Comparison of ENCODE assay signal across 9 cellular contexts in the genomic region with DNA sequence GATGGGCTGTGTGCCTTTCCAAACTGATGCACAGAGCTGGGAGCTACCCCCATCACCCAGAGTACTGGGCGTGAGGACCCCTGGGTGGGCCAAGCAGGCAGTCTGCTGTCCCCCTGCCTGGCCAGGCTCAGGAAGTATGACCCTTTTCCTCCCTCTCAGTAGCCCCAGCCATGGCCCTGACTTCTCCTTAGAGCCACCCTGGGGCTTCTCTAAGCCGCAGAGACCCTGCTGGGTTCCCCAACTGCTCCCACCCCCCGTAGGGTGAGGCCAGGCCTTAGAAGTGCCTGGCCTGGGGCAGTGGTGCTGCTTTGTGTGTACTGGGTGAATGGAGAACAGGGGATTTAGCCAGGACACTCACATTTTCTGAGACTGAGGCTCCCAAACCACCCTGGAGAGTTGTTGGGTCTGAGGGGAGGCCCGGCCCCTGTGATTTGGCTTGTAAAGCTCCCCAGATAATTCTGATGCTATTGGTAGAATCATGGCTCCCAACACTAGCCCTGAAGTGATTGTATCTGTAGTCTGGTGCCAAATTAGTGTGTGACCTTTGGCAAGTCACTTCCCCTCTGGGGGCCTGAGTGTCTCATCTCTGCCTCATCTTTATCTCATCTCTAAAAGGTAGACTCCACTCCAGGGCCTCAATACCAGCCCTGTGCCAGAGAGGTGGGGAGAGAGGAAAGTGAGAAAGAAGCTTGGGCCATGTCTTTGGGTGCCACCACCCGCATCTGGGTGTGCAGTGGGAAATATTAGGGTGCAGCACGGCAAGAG.
DNase-seq lines count a peak whose midpoint lies in the region; ATAC-seq and TF ChIP-seq lines count a peak whose summit lies in the region.
"Had no signal": no experiment of that assay in that cellular context is flagged by ENCODE, and none has a peak within 500 bp of the region (broad histone marks: within the 10 kb centered on the region; RNA-seq: fewer than 3 reads in every experiment).

No MANE protein-coding gene starts in this region.

- TF ChIP-seq CTCF in thyroid gland (IDR thresholded peaks at IDR 0.05): no peak
- TF ChIP-seq CTCF in GM10266 (IDR thresholded peaks at IDR 0.05; ENCODE audit: control insufficient read depth, insufficient read depth, low read depth, missing control alignments): no peak

- peak; percentile 55 for DNase-seq in activated naive CD4-positive, alpha-beta T cell treated with anti-CD3 and anti-CD28 coated beads for 36 hours
- no peak for DNase-seq in activated naive CD4-positive, alpha-beta T cell treated with anti-CD3 and anti-CD28 coated beads, Interleukin-2, amount 50 U/mL, for 16 hours
- no peak for DNase-seq in activated naive CD8-positive, alpha-beta T cell treated with anti-CD3 and anti-CD28 coated beads for 36 hours
- no peak for DNase-seq in naive thymus-derived CD8-positive, alpha-beta T cell
- no peak for DNase-seq in thyroid gland
- no peak for DNase-seq in COLO668 (lab: John Stamatoyannopoulos, UW; ENCODE audit: unreplicated experiment)
- no peak for DNase-seq in GM10266 (ENCODE audit: extremely low spot score)
- DNase-seq: NCI-H1930 had no signal

- peaks cover 58% of the 10 kb centered on the region for H3K4me1 Mint-ChIP-seq in activated naive CD4-positive, alpha-beta T cell treated with anti-CD3 and anti-CD28 coated beads for 36 hours (ENCODE audit: low read depth)
- peaks cover 59% of the 10 kb centered on the region for H3K4me1 Mint-ChIP-seq in activated naive CD8-positive, alpha-beta T cell treated with anti-CD3 and anti-CD28 coated beads for 36 hours
- peaks cover 29 to 86% (median 37%) of the 10 kb centered on the region in 4 donors for H3K4me1 Mint-ChIP-seq in naive thymus-derived CD8-positive, alpha-beta T cell

- no peaks in the 10 kb centered on the region for H3K27me3 Mint-ChIP-seq in activated naive CD4-positive, alpha-beta T cell treated with anti-CD3 and anti-CD28 coated beads for 36 hours (ENCODE audit: low read depth)
- H3K27me3 Mint-ChIP-seq in activated naive CD8-positive, alpha-beta T cell treated with anti-CD3 and anti-CD28 coated beads for 36 hours: no peaks in the 10 kb centered on the region
- no peaks in the 10 kb centered on the region for H3K27me3 Mint-ChIP-seq in naive thymus-derived CD8-positive, alpha-beta T cell

- POLR2A ChIA-PET in naive thymus-derived CD8-positive, alpha-beta T cell (lab: Charles Lee): interaction anchor here (1.0 kb wide), 1 partner anchor 87 kb away, joined by 3 read pairs; no protein-coding TSS in a partner anchor

- no peaks in the 10 kb centered on the region for H3K36me3 ChIP-seq in thyroid gland

- peaks cover 11% of the 10 kb centered on the region for H3K36me3 Mint-ChIP-seq in activated naive CD4-positive, alpha-beta T cell treated with anti-CD3 and anti-CD28 coated beads for 36 hours (ENCODE audit: low read depth)
- peaks cover 13% of the 10 kb centered on the region for H3K36me3 Mint-ChIP-seq in activated naive CD8-positive, alpha-beta T cell treated with anti-CD3 and anti-CD28 coated beads for 36 hours
- H3K36me3 Mint-ChIP-seq in naive thymus-derived CD8-positive, alpha-beta T cell: peaks cover 0 to 3% (median 0%) of the 10 kb centered on the region in 3 donors

- no peaks in the 10 kb centered on the region for H3K27me3 ChIP-seq in thyroid gland

- peak overlapping the region; percentile 17 for H3K4me3 Mint-ChIP-seq in activated naive CD4-positive, alpha-beta T cell treated with anti-CD3 and anti-CD28 coated beads for 36 hours
- H3K4me3 Mint-ChIP-seq in activated naive CD8-positive, alpha-beta T cell treated with anti-CD3 and anti-CD28 coated beads for 36 hours: peak overlapping the region; percentile 70
- peak overlapping the region in 2 of 10 donors; percentile 54 to 72 for H3K4me3 Mint-ChIP-seq in naive thymus-derived CD8-positive, alpha-beta T cell

- TF ChIP-seq POLR2A in thyroid gland (IDR thresholded peaks at IDR 0.05): no peak

- peak overlapping the region; percentile 64 to 81 (median 68) for H3K27ac ChIP-seq in thyroid gland

- intact Hi-C loops in activated naive CD4-positive, alpha-beta T cell treated with anti-CD3 and anti-CD28 coated beads for 36 hours (cut with micrococcal nuclease): loop anchor here (1.0 to 10.0 kb wide), 3 partner anchors 38 to 827 kb away; a partner anchor contains a TSS
- intact Hi-C loops in thyroid gland (cut with DNase I): no loop called here

- ATAC-seq in naive thymus-derived CD8-positive, alpha-beta T cell: no peak
- no peak for ATAC-seq in GM21528 (IDR thresholded peaks at IDR 0.05; ENCODE audit: low FRiP score, unreplicated experiment)

- no peaks in the 10 kb centered on the region for H3K9me3 Mint-ChIP-seq in activated naive CD4-positive, alpha-beta T cell treated with anti-CD3 and anti-CD28 coated beads for 36 hours
- H3K9me3 Mint-ChIP-seq in activated naive CD8-positive, alpha-beta T cell treated with anti-CD3 and anti-CD28 coated beads for 36 hours: no peaks in the 10 kb centered on the region
- no peaks in the 10 kb centered on the region for H3K9me3 Mint-ChIP-seq in naive thymus-derived CD8-positive, alpha-beta T cell

- H3K27ac Mint-ChIP-seq in activated naive CD4-positive, alpha-beta T cell treated with anti-CD3 and anti-CD28 coated beads for 36 hours: peak overlapping the region; percentile 81
- H3K27ac Mint-ChIP-seq in activated naive CD8-positive, alpha-beta T cell treated with anti-CD3 and anti-CD28 coated beads for 36 hours: peak overlapping the region; percentile 73
- peak overlapping the region in 7 of 10 donors; percentile 2 to 74 (median 61) for H3K27ac Mint-ChIP-seq in naive thymus-derived CD8-positive, alpha-beta T cell

- CTCF ChIA-PET in activated naive CD4-positive, alpha-beta T cell treated with anti-CD3 and anti-CD28 coated beads for 36 hours (lab: Charles Lee): interaction anchor here (1.2 kb wide), 2 partner anchors 19 to 99 kb away, joined by 3 read pairs; a partner anchor contains a TSS

- peaks cover 47 to 76% of the 10 kb centered on the region in 2 donors for H3K4me1 ChIP-seq in thyroid gland

- no peak overlapping the region for H3K4me3 ChIP-seq in thyroid gland (replicated peaks in 1 of 3)

- no peaks in the 10 kb centered on the region for H3K9me3 ChIP-seq in thyroid gland

- 91 to 98% methylated on average over 5 to 6 of the region's 6 CpGs for WGBS in thyroid gland, 2 donors
